20 cellular contexts compared by ENCODE assay signal in the genomic region with DNA sequence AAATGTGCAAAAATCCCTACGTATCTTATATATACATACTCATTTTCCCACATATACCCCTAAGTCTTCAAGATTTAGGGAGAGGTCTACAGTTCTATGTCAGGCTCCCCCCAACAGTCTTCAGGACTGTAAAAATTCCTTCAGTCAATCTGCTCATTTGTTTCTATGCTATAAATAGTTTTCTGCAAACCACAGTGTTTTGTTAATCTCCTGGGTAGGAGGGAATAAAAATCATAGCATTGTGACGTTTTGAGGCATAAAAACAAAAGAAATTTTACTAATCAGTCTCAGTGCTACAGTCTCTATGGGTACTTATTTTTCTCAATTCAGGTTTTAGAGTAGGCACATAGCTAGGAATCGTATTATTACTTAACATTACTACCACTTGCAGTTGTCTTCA.
A peak's percentile ranks its signal among the peaks of the same experiment; 100 is the strongest.
DNase-seq lines count a peak whose midpoint lies in the region; TF ChIP-seq lines count a peak whose summit lies in the region.
"Had no signal": no experiment of that assay in that cellular context is flagged by ENCODE, and none has a peak within 500 bp of the region (broad histone marks: within the 10 kb centered on the region; RNA-seq: fewer than 3 reads in every experiment).

No MANE protein-coding gene starts in this region.

- TF ChIP-seq CTCF in brain microvascular endothelial cell (IDR thresholded peaks at IDR 0.05; ENCODE audit: low read depth, low read length, missing control alignments) (no peak), GM13977 (IDR thresholded peaks at IDR 0.05; ENCODE audit: extremely low read depth, insufficient read depth, missing control alignments) (no peak)

- H3K9me3 Mint-ChIP-seq in activated T-cell treated with anti-CD3 and anti-CD28 coated beads, Interleukin-2, amount 50 U/mL, for 24 hours, result peaks cover 23% of the 10 kb centered on the region

- DNase-seq in EH (ENCODE audit: low read depth), result peak; percentile 58
- peak; percentile 33 for DNase-seq in astrocyte of the hippocampus (ENCODE audit: low read depth, low spot score)
- DNase-seq in brain microvascular endothelial cell, result peak; percentile 9
- no peak for DNase-seq in activated CD8-positive, alpha-beta memory T cell treated with anti-CD3 and anti-CD28 coated beads for 24 hours
- DNase-seq in GM13977 (ENCODE audit: low spot score), result no peak
- DNase-seq in activated T-cell treated with anti-CD3 and anti-CD28 coated beads, Interleukin-2, amount 50 U/mL, for 24 hours, result no peak
- DNase-seq: AML-193; Caco-2; Calu3; CD4-positive, alpha-beta T cell; CD8-positive, alpha-beta T cell; DMS79 treated with DMSO at 0.1 percent for 48 hours; EL; GDM1 had no signal

- in situ Hi-C loops in brain microvascular endothelial cell (cut with HindIII; ENCODE audit: low pct_ligation_motif_present, low sequenced_read_pairs) (no loop called here), GM13977 (cut with MboI; ENCODE audit: low pct_unique_long_range_greater_than_20kb, low sequenced_read_pairs, unreplicated experiment) (no loop called here)

- no peak overlapping the region for H3K4me3 ChIP-seq in brain microvascular endothelial cell (ENCODE audit: low read depth, low read length)
- H3K4me3 ChIP-seq: A549; BLaER1 treated with 17β-estradiol and CSF1 and Interleukin-3, amounts not matched to agents 10 nM and 100 nM; GM12878 had no signal

- H3K36me3 ChIP-seq in brain microvascular endothelial cell (replicated peaks), result no peaks in the 10 kb centered on the region
- H3K36me3 ChIP-seq: BLaER1 treated with 17β-estradiol and CSF1 and Interleukin-3, amounts not matched to agents 10 nM and 100 nM had no signal

- no peaks in the 10 kb centered on the region for H3K27me3 ChIP-seq in brain microvascular endothelial cell (replicated peaks)
- H3K27me3 ChIP-seq: BLaER1 treated with 17β-estradiol and CSF1 and Interleukin-3, amounts not matched to agents 10 nM and 100 nM had no signal

- no peaks in the 10 kb centered on the region for H3K36me3 Mint-ChIP-seq in activated T-cell treated with anti-CD3 and anti-CD28 coated beads, Interleukin-2, amount 50 U/mL, for 24 hours (ENCODE audit: low read depth)
- H3K36me3 Mint-ChIP-seq: CD8-positive, alpha-beta T cell had no signal

- H3K27me3 Mint-ChIP-seq in activated T-cell treated with anti-CD3 and anti-CD28 coated beads, Interleukin-2, amount 50 U/mL, for 24 hours, result no peaks in the 10 kb centered on the region
- H3K27me3 Mint-ChIP-seq: B cell; CD4-positive, alpha-beta T cell had no signal

- H3K4me1 Mint-ChIP-seq in activated T-cell treated with anti-CD3 and anti-CD28 coated beads, Interleukin-2, amount 50 U/mL, for 24 hours (ENCODE audit: low read depth), result no peaks in the 10 kb centered on the region
- H3K4me1 Mint-ChIP-seq: B cell had no signal

- no peak overlapping the region for H3K27ac Mint-ChIP-seq in activated T-cell treated with anti-CD3 and anti-CD28 coated beads, Interleukin-2, amount 50 U/mL, for 24 hours
- H3K27ac Mint-ChIP-seq: B cell; CD4-positive, alpha-beta T cell; CD8-positive, alpha-beta T cell had no signal

- H3K4me3 Mint-ChIP-seq in activated T-cell treated with anti-CD3 and anti-CD28 coated beads, Interleukin-2, amount 50 U/mL, for 24 hours, result no peak overlapping the region
- H3K4me3 Mint-ChIP-seq: B cell; CD4-positive, alpha-beta T cell; CD8-positive, alpha-beta T cell had no signal

- H3K27ac ChIP-seq in brain microvascular endothelial cell, result peak overlapping the region; percentile 73
- H3K27ac ChIP-seq: 22Rv1; A549; BLaER1 treated with 17β-estradiol and CSF1 and Interleukin-3, amounts not matched to agents 10 nM and 100 nM; C4-2B had no signal

Comparison
In these comparisons a context has a peak if more than half of its experiments do, and no peak if none do; other contexts are left out.
1. DNase-seq: peak in EH (single experiment), astrocyte of the hippocampus (single experiment) and brain microvascular endothelial cell (single experiment); none in activated CD8-positive, alpha-beta memory T cell treated with anti-CD3 and anti-CD28 coated beads for 24 hours (single experiment), GM13977 (single experiment) and activated T-cell treated with anti-CD3 and anti-CD28 coated beads, Interleukin-2, amount 50 U/mL, for 24 hours (single experiment).